In genomic region chr13:51734786-51735185, GRCh38 we compare ENCODE assay signal across 19 cellular contexts.
DNase-seq lines count a peak whose midpoint lies in the region; ATAC-seq, FAIRE-seq and TF ChIP-seq lines count a peak whose summit lies in the region.
"Had no signal": no experiment of that assay in that cellular context is flagged by ENCODE, and none has a peak within 500 bp of the region (broad histone marks: within the 10 kb centered on the region; RNA-seq: fewer than 3 reads in every experiment).

No MANE protein-coding gene starts in this region.

- FAIRE-seq in astrocyte (lab: Jason Lieb, UNC) (peak; percentile 58), urothelium cell line (lab: Jason Lieb, UNC) (no peak)
- FAIRE-seq: H1 had no signal

- ATAC-seq in SK-N-SH treated with all-trans-retinoic acid at 6 μM for 48 hours: peak; percentile 41; the same call in 2 of the 3 replicates
- no peak for ATAC-seq in activated T-cell treated with anti-CD3 and anti-CD28 coated beads, Interleukin-2, amount 50 U/mL, for 72 hours (replicated peaks in 1 of 2)
- ATAC-seq in T-cell (replicated peaks in 1 of 4): no peak

- no peak for TF ChIP-seq EP300 in SK-N-SH (IDR thresholded peaks at IDR 0.05; ENCODE audit: borderline replicate concordance in 1 of 2, low read depth in 1 of 2, low read length in 1 of 2)

- H3K9me3 ChIP-seq in SK-N-SH (no peaks in the 10 kb centered on the region), astrocyte (ENCODE audit: insufficient read depth, low read depth, low read length) (no peaks in the 10 kb centered on the region), testis (no peaks in the 10 kb centered on the region)
- H3K9me3 ChIP-seq: Peyer's patch had no signal

- POLR2A ChIA-PET in SK-N-SH (lab: Yijun Ruan, JAX): no interaction called here
- POLR2A ChIA-PET in T-cell (lab: Charles Lee): no interaction called here

- H3K27me3 Mint-ChIP-seq in astrocyte (ENCODE audit: low read depth, unreplicated experiment) (no peaks in the 10 kb centered on the region), T-cell (no peaks in the 10 kb centered on the region)
- H3K27me3 Mint-ChIP-seq in activated T-cell treated with anti-CD3 and anti-CD28 coated beads, Interleukin-2, amount 50 U/mL, for 72 hours (ENCODE audit: low read depth): no peaks in the 10 kb centered on the region

- H3K4me3 ChIP-seq in SK-N-SH (ENCODE audit: low read depth in 2 of 2, low read length in 1 of 2) (no peak overlapping the region), astrocyte (ENCODE audit: insufficient read depth, low read depth, low read length) (no peak overlapping the region), testis (no peak overlapping the region)
- H3K4me3 ChIP-seq: Peyer's patch had no signal

- H2AFZ ChIP-seq in SK-N-SH (ENCODE audit: low read depth) (no peak overlapping the region), astrocyte (ENCODE audit: low read depth, low read length) (no peak overlapping the region)

- 93% methylated on average over 2 of the region's 2 CpGs for WGBS in SK-N-SH (ENCODE audit: low lambda C conversion rate)
- 79 to 92% methylated on average over 2 of the region's 2 CpGs for WGBS in testis, 2 donors

- H3K27ac ChIP-seq in SK-N-SH (ENCODE audit: low read depth in 2 of 2, low read length in 1 of 2): peak overlapping the region in 1 of 2 experiments; percentile 6; a peak in 1 of 4 replicates
- H3K27ac ChIP-seq in astrocyte (ENCODE audit: low read depth, low read length): no peak overlapping the region
- H3K27ac ChIP-seq in testis: no peak overlapping the region
- H3K27ac ChIP-seq: 22Rv1, Peyer's patch had no signal

- peaks cover 18 to 19% of the 10 kb centered on the region in 2 experiments for H3K4me1 ChIP-seq in SK-N-SH (ENCODE audit: control insufficient read depth in 1 of 2, insufficient read depth in 2 of 2, low read depth in 1 of 2, low read length in 1 of 2)
- H3K4me1 ChIP-seq in astrocyte (ENCODE audit: insufficient read depth, low read length): peaks cover 37% of the 10 kb centered on the region
- peaks cover 36% of the 10 kb centered on the region for H3K4me1 ChIP-seq in testis
- H3K4me1 ChIP-seq: Peyer's patch had no signal

- H3K9me3 Mint-ChIP-seq in astrocyte (ENCODE audit: unreplicated experiment) (no peaks in the 10 kb centered on the region), T-cell (no peaks in the 10 kb centered on the region)
- no peaks in the 10 kb centered on the region for H3K9me3 Mint-ChIP-seq in activated T-cell treated with anti-CD3 and anti-CD28 coated beads, Interleukin-2, amount 50 U/mL, for 72 hours

- H3K9me2 ChIP-seq in SK-N-SH: no peaks in the 10 kb centered on the region

- TF ChIP-seq RAD21 in SK-N-SH (IDR thresholded peaks at IDR 0.05; ENCODE audit: low read length): no peak

- DNase-seq in SK-N-SH (no peak), astrocyte (ENCODE audit: low read depth) (peak; percentile 78), kidney glomerular epithelial cell (lab: John Stamatoyannopoulos, UW) (peak; percentile 20), urothelium cell line (ENCODE audit: low spot score) (peak; percentile 11), testis (no peak), T-cell (no peak)
- DNase-seq in activated T-cell treated with anti-CD3 and anti-CD28 coated beads, Interleukin-2, amount 50 U/mL, for 72 hours: no peak
- DNase-seq: C1 segment of cervical spinal cord, DMS153, Karpas-422, NCI-H1417, NCI-H1930, NCI-H2171 treated with DMSO at 0.1 percent for 48 hours, NCI-H82, Peyer's patch, Right ventricle myocardium superior had no signal

- TF ChIP-seq CTCF in SK-N-SH (IDR thresholded peaks at IDR 0.05): no peak
- TF ChIP-seq CTCF in astrocyte (IDR thresholded peaks at IDR 0.05; ENCODE audit: insufficient read depth, low read depth, low read length): no peak
- no peak for TF ChIP-seq CTCF in testis (IDR thresholded peaks at IDR 0.05)

- TF ChIP-seq POLR2A in testis (IDR thresholded peaks at IDR 0.05): no peak

- H3K4me3 Mint-ChIP-seq in astrocyte (ENCODE audit: unreplicated experiment) (no peak overlapping the region), T-cell (no peak overlapping the region)
- H3K4me3 Mint-ChIP-seq in activated T-cell treated with anti-CD3 and anti-CD28 coated beads, Interleukin-2, amount 50 U/mL, for 72 hours: no peak overlapping the region

- H3K36me3 Mint-ChIP-seq in astrocyte (ENCODE audit: low read depth, unreplicated experiment) (peaks cover 9% of the 10 kb centered on the region), T-cell (peaks cover 53% of the 10 kb centered on the region)
- H3K36me3 Mint-ChIP-seq in activated T-cell treated with anti-CD3 and anti-CD28 coated beads, Interleukin-2, amount 50 U/mL, for 72 hours (ENCODE audit: insufficient read depth in 2 of 2): no peaks in the 10 kb centered on the region

- H3K27me3 ChIP-seq in SK-N-SH (ENCODE audit: insufficient read depth) (no peaks in the 10 kb centered on the region), astrocyte (ENCODE audit: insufficient read depth, low read length) (no peaks in the 10 kb centered on the region), testis (no peaks in the 10 kb centered on the region)
- H3K27me3 ChIP-seq: Peyer's patch had no signal

- H3K27ac Mint-ChIP-seq in astrocyte (ENCODE audit: unreplicated experiment) (peak overlapping the region; percentile 17), T-cell (no peak overlapping the region)
- no peak overlapping the region for H3K27ac Mint-ChIP-seq in activated T-cell treated with anti-CD3 and anti-CD28 coated beads, Interleukin-2, amount 50 U/mL, for 72 hours

- H3K9ac ChIP-seq in SK-N-SH (no peak overlapping the region), astrocyte (ENCODE audit: low read length) (no peak overlapping the region)

- intact Hi-C loops in testis (cut with DNase I; ENCODE audit: low total_unique reads): no loop called here

- H3F3A ChIP-seq in SK-N-SH (replicated peaks; ENCODE audit: insufficient read depth): no peaks in the 10 kb centered on the region

- H3K79me2 ChIP-seq in SK-N-SH (ENCODE audit: insufficient read depth): no peaks in the 10 kb centered on the region
- peaks cover 2% of the 10 kb centered on the region for H3K79me2 ChIP-seq in astrocyte (ENCODE audit: insufficient read depth, low read length)

- CTCF ChIA-PET in SK-N-SH (lab: Yijun Ruan, JAX) (interaction anchor here (1.6 kb wide), 1 partner anchor 63 kb away, joined by 4 read pairs; no protein-coding TSS in a partner anchor), T-cell (lab: Charles Lee) (no interaction called here)

- H4K20me1 ChIP-seq in SK-N-SH (ENCODE audit: insufficient read depth): no peaks in the 10 kb centered on the region
- H4K20me1 ChIP-seq in astrocyte (ENCODE audit: insufficient read depth, low read length): no peaks in the 10 kb centered on the region

- peaks cover 0 to 5% of the 10 kb centered on the region in 2 experiments for H3K36me3 ChIP-seq in SK-N-SH (replicated peaks in 1 of 2; ENCODE audit: control insufficient read depth in 1 of 2, insufficient read depth in 2 of 2, low read length in 1 of 2)
- peaks cover 7% of the 10 kb centered on the region for H3K36me3 ChIP-seq in astrocyte (ENCODE audit: insufficient read depth, low read length)
- no peaks in the 10 kb centered on the region for H3K36me3 ChIP-seq in testis (ENCODE audit: low read depth, missing control alignments)

- H3K4me1 Mint-ChIP-seq in astrocyte (ENCODE audit: low read depth, unreplicated experiment): peaks cover 41% of the 10 kb centered on the region
- H3K4me1 Mint-ChIP-seq in activated T-cell treated with anti-CD3 and anti-CD28 coated beads, Interleukin-2, amount 50 U/mL, for 72 hours (ENCODE audit: low read depth): peaks cover 15% of the 10 kb centered on the region
- H3K4me1 Mint-ChIP-seq in T-cell: peaks cover 0 to 12% (median 7%) of the 10 kb centered on the region in 3 donors

- no peak overlapping the region for H3K4me2 ChIP-seq in SK-N-SH
- peak overlapping the region; percentile 70 for H3K4me2 ChIP-seq in astrocyte (ENCODE audit: low read length)

TF ChIP-seq in SK-N-SH treated with all-trans-retinoic acid at 6 μM for 48 hours, 23 proteins besides CTCF, POLR2A, EP300 and RAD21:
- TF ChIP-seq RARB (CRISPR knock-in tag; IDR thresholded peaks at IDR 0.05) (no peak), TCF4 (CRISPR knock-in tag; IDR thresholded peaks at IDR 0.05; ENCODE audit: borderline replicate concordance) (no peak)
TF ChIP-seq in SK-N-SH treated with all-trans-retinoic acid at 6 μM for 48 hours: peak in this region for 0.

TF ChIP-seq in SK-N-SH, 30 proteins besides CTCF, POLR2A, EP300 and RAD21:
- TF ChIP-seq RFX5 (IDR thresholded peaks at IDR 0.05; ENCODE audit: low read length) (no peak), RXRA (IDR thresholded peaks at IDR 0.05; ENCODE audit: borderline replicate concordance, low read depth) (no peak), TEAD4 (IDR thresholded peaks at IDR 0.05; ENCODE audit: borderline replicate concordance, insufficient read depth) (no peak), MEF2A (IDR thresholded peaks at IDR 0.05; ENCODE audit: borderline replicate concordance, low read depth) (no peak), TAF1 (IDR thresholded peaks at IDR 0.05; ENCODE audit: borderline replicate concordance, low read depth, low read length) (no peak), MXI1 (IDR thresholded peaks at IDR 0.05; ENCODE audit: low read depth, low read length) (no peak), ELF1 (IDR thresholded peaks at IDR 0.05) (no peak), GABPA (IDR thresholded peaks at IDR 0.05; ENCODE audit: low read depth) (no peak), NRF1 (IDR thresholded peaks at IDR 0.05; ENCODE audit: low read depth, low read length) (no peak), NFIC (IDR thresholded peaks at IDR 0.05; ENCODE audit: borderline replicate concordance) (no peak)

Comparison
In these comparisons a context has a peak if more than half of its experiments do, and no peak if none do; other contexts are left out.
1. DNase-seq: peak in astrocyte (single experiment), kidney glomerular epithelial cell (single experiment) and urothelium cell line (single experiment); none in SK-N-SH (single experiment), activated T-cell treated with anti-CD3 and anti-CD28 coated beads, Interleukin-2, amount 50 U/mL, for 72 hours (0 of 2), testis (single experiment) and T-cell (0 of 34).